ENCODE assay signal across 8 cellular contexts in the genomic region with DNA sequence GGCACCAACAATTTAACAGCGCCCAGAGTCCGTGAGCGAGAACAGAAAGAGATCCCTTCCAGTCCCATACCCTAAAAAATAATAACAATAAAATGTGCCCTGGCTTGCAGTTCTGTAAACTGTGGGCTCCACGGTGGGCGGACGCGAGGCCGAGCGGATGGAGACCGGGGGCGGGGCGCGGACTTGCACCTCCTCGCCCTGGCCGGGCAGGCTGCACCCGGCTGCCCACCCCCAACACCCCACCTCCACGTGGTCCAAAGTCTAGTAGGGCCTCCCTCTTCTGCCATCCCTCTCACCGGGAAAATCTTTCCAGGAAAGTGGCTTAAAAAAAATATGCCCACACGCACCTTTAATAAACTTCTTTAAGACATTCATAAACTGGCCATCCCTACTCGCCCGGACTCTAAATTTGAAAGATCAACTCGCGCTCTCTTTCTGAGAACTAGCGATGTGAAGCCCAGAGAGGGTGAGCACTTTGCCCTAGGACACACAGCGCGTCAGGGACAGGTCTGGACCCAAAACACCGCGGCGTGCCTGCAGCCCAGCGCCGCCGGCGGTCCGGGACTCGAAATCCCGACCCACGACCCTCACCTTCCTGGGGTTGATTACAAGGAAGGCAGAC. TPM values are rescaled to one million over a fixed set of nuclear protein-coding genes. Genes with fewer than 3 reads are reported as not detected.
DNase-seq lines count a peak whose midpoint lies in the region; ATAC-seq, FAIRE-seq and TF ChIP-seq lines count a peak whose summit lies in the region.

No MANE protein-coding gene starts in this region.

- H3K9ac ChIP-seq in GM23248 = no peak overlapping the region
- H3K9ac ChIP-seq in kidney (ENCODE audit: low read length in 2 of 2) = no peak overlapping the region

- TF ChIP-seq CTCF in RWPE2 (IDR thresholded peaks at IDR 0.05; ENCODE audit: poor library complexity, severe bottlenecking) (no peak), sigmoid colon (IDR thresholded peaks at IDR 0.05) (no peak), kidney (IDR thresholded peaks at IDR 0.05; ENCODE audit: borderline replicate concordance, extremely low read depth, insufficient read depth) (no peak)

- H3K9me3 ChIP-seq in GM23248 (ENCODE audit: low read depth) (no peaks in the 10 kb centered on the region), RWPE2 (ENCODE audit: severe bottlenecking) (no peaks in the 10 kb centered on the region), sigmoid colon (no peaks in the 10 kb centered on the region), kidney (ENCODE audit: control insufficient read depth in 1 of 2, low read length in 2 of 2) (no peaks in the 10 kb centered on the region)

- intact Hi-C loops in sigmoid colon (cut with DNase I) = no loop called here
- intact Hi-C loops in sciatic nerve (cut with DNase I) = no loop called here
- intact Hi-C loops in kidney (cut with DNase I) = no loop called here

- WGBS in GM23248 (ENCODE audit: low coverage in 1 of 2, low lambda C conversion rate in 2 of 2, missing lambda C conversion rate in 2 of 2), 2 experiments = 3% methylated on average over 37 of the region's 37 CpGs
- 1 to 3% methylated on average over 37 of the region's 37 CpGs for WGBS in sigmoid colon, 2 donors

- no peak overlapping the region for H3K27ac ChIP-seq in GM23248
- peak overlapping the region; percentile 22 for H3K27ac ChIP-seq in RWPE2 (ENCODE audit: poor library complexity, severe bottlenecking)
- H3K27ac ChIP-seq in epithelial cell of prostate = peak overlapping the region; percentile 77
- no peak overlapping the region for H3K27ac ChIP-seq in sigmoid colon
- peak overlapping the region in 1 of 2 donors; percentile 32 for H3K27ac ChIP-seq in kidney (ENCODE audit: low read depth in 2 of 2, low read length in 2 of 2)

- TF ChIP-seq POLR2A in sigmoid colon (IDR thresholded peaks at IDR 0.05) = no peak

- no peaks in the 10 kb centered on the region for H3K79me2 ChIP-seq in GM23248 (ENCODE audit: insufficient read depth)

- peaks cover 69% of the 10 kb centered on the region for H3K27me3 ChIP-seq in GM23248 (replicated peaks; ENCODE audit: insufficient read depth)
- H3K27me3 ChIP-seq in RWPE2 (ENCODE audit: insufficient read depth, poor library complexity, severe bottlenecking) = peaks cover 35% of the 10 kb centered on the region
- H3K27me3 ChIP-seq in sigmoid colon = peaks cover 53 to 84% (median 60%) of the 10 kb centered on the region in 3 donors

- no peaks in the 10 kb centered on the region; the same call in 1 of the 2 replicates for H3F3A ChIP-seq in GM23248 (ENCODE audit: insufficient read depth)

- ATAC-seq in RWPE2 (ENCODE audit: low read depth) (no peak), sciatic nerve (no peak), HG03469 (IDR thresholded peaks at IDR 0.05; ENCODE audit: unreplicated experiment) (no peak)

- in situ Hi-C loops in GM23248 (cut with MboI) = loop anchor here (25.0 kb wide), 1 partner anchor 1137 kb away; no protein-coding TSS in a partner anchor

- H3K4me3 ChIP-seq in GM23248 = peak overlapping the region; percentile 55
- peak overlapping the region; percentile 34 for H3K4me3 ChIP-seq in RWPE2 (ENCODE audit: severe bottlenecking)
- H3K4me3 ChIP-seq in sigmoid colon = peak overlapping the region in 3 of 4 donors; percentile 23 to 41 (median 36)
- H3K4me3 ChIP-seq in kidney (ENCODE audit: low read length in 2 of 2) = peak overlapping the region in 1 of 2 donors; percentile 56

- no peak for TF ChIP-seq EP300 in sigmoid colon (IDR thresholded peaks at IDR 0.05)

- peak overlapping the region; percentile 68 for H3K4me2 ChIP-seq in GM23248 (ENCODE audit: unreplicated experiment)

- no peaks in the 10 kb centered on the region for H3K9me2 ChIP-seq in GM23248 (ENCODE audit: insufficient read depth)

- H4K20me1 ChIP-seq in GM23248 (ENCODE audit: insufficient read depth) = no peaks in the 10 kb centered on the region

- H3K4me1 ChIP-seq in GM23248 (ENCODE audit: insufficient read depth) (peaks cover 13% of the 10 kb centered on the region; the same call in 1 of the 2 replicates), RWPE2 (ENCODE audit: insufficient read depth, poor library complexity, severe bottlenecking) (peaks cover 8% of the 10 kb centered on the region), sigmoid colon (peaks cover 0 to 56% (median 55%) of the 10 kb centered on the region in 4 donors), kidney (ENCODE audit: control insufficient read depth in 1 of 2, insufficient read depth in 1 of 2, low read depth in 1 of 2, low read length in 2 of 2) (peaks cover 0 to 15% of the 10 kb centered on the region in 2 donors)

- H2AFZ ChIP-seq in GM23248 = peak overlapping the region; percentile 50

- no peaks in the 10 kb centered on the region for H3K36me3 ChIP-seq in GM23248 (ENCODE audit: low read depth)
- no peaks in the 10 kb centered on the region for H3K36me3 ChIP-seq in RWPE2 (ENCODE audit: low read depth)
- H3K36me3 ChIP-seq in sigmoid colon = no peaks in the 10 kb centered on the region
- H3K36me3 ChIP-seq in kidney (ENCODE audit: control insufficient read depth in 1 of 2, insufficient read depth in 2 of 2, low read length in 2 of 2) = no peaks in the 10 kb centered on the region

- FAIRE-seq in kidney (lab: Jason Lieb, UNC) = no peak

- peak; percentile 15 for DNase-seq in GM23248
- DNase-seq in RWPE2 (ENCODE audit: low spot score) = no peak
- DNase-seq in epithelial cell of prostate (ENCODE audit: low read depth, low spot score) = no peak
- DNase-seq in sigmoid colon = no peak
- DNase-seq in sciatic nerve (ENCODE audit: low spot score) = no peak
- no peak for DNase-seq in HCEC 1CT
- DNase-seq in kidney = no peak

RNA-seq across cellular contexts. Expression of gene BCL11B, which starts 1.8 kb away (rescaled TPM):
- total RNA-seq in GM23248 (2014; rRNA removed; shearing (Covaris generic)) = not detected in 2 replicates
- polyA plus RNA-seq in GM23248 (2016; fragmentation: Nextera tagmentation; extraction: Ambion mirVana) (not detected in 2 replicates), sigmoid colon (1 to 10 TPM in 1 of 3 donors, under 1 TPM in 2; 0.23 to 3.5 (median 0.60) TPM), kidney (ENCODE audit: insufficient read depth, low read depth, low replicate concordance) (0.13 TPM)
- total RNA-seq in sigmoid colon (under 1 TPM; under 0.01 to 0.28 (median 0.15) TPM), sciatic nerve (0.85 TPM), kidney (3.3 TPM)

Comparison
In these comparisons a context has a peak if more than half of its experiments do, and no peak if none do; other contexts are left out.
1. H3K27ac ChIP-seq: peak in RWPE2 (single experiment) and epithelial cell of prostate (single experiment); none in GM23248 (single experiment) and sigmoid colon (0 of 4).